Comparison of ENCODE assay signal across 1 cellular context in the genomic region with DNA sequence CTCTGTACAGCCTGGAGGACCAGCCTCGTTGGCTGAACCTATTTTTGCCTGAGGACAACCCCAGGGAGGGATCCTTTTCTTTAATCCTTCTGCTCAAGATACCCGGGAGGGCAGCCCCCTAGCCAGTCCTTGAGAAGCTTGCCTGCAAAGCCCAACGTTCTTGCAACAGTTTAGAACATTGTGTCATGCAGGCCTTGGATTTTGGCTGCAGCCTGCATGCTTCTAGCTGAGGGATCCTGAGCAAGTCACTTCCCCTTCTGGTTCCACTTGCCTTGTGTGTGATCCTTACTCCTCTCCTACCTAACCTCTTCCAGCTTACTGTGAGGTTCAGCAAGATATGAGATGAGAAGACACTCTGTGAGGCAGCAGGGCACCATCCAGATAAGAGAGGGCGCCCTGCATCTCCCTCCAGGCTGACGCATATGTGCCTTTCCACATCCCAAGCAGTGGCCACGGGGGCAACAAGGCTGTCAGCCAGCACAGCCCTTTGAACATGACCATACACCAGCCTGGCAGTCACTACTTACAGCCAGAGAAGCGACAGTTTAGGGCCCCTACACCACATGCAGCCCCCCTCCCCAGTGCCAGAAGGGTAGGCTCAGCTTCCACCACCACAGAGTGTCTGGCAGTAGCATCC.
A peak's percentile ranks its signal among the peaks of the same experiment; 100 is the strongest.
TF ChIP-seq lines count a peak whose summit lies in the region.

No MANE protein-coding gene starts in this region.

TF ChIP-seq in GM12878, 131 proteins besides CTCF, POLR2A, EP300 and RAD21:
- TF ChIP-seq, protein P1, sequence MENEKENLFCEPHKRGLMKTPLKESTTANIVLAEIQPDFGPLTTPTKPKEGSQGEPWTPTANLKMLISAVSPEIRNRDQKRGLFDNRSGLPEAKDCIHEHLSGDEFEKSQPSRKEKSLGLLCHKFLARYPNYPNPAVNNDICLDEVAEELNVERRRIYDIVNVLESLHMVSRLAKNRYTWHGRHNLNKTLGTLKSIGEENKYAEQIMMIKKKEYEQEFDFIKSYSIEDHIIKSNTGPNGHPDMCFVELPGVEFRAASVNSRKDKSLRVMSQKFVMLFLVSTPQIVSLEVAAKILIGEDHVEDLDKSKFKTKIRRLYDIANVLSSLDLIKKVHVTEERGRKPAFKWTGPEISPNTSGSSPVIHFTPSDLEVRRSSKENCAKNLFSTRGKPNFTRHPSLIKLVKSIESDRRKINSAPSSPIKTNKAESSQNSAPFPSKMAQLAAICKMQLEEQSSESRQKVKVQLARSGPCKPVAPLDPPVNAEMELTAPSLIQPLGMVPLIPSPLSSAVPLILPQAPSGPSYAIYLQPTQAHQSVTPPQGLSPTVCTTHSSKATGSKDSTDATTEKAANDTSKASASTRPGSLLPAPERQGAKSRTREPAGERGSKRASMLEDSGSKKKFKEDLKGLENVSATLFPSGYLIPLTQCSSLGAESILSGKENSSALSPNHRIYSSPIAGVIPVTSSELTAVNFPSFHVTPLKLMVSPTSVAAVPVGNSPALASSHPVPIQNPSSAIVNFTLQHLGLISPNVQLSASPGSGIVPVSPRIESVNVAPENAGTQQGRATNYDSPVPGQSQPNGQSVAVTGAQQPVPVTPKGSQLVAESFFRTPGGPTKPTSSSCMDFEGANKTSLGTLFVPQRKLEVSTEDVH (IDR thresholded peaks at IDR 0.05; ENCODE audit: low read depth, partially characterized antibody), result no peak
- TF ChIP-seq SPI1 (IDR thresholded peaks at IDR 0.05; ENCODE audit: borderline replicate concordance, insufficient read depth, low read depth, low read length), result peak; percentile 18; the same call in 1 of the 2 replicates
